ENCODE assay signal across 9 cellular contexts in the genomic region with DNA sequence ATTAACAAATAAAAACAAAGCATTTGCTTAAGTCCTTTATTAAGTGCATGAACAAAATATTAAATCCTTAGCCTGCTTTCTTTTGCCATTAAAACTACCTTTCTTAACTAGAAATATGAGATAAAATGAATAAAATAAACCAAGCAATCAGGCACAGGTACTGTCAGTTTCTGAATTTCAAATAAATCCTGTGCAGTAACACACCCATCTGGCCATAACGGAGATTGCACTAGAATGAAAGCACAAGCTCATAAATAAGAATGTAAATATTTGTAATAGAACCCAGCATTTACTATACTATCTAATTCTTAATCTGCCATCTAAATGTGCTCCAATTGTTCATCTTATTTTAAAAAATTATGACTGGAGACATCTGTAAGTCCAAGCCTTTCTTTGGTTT. TPM values are rescaled to one million over a fixed set of nuclear protein-coding genes. Genes with fewer than 3 reads are reported as not detected.
DNase-seq lines count a peak whose midpoint lies in the region; ATAC-seq and TF ChIP-seq lines count a peak whose summit lies in the region.
"Had no signal": no experiment of that assay in that cellular context is flagged by ENCODE, and none has a peak within 500 bp of the region (broad histone marks: within the 10 kb centered on the region; RNA-seq: fewer than 3 reads in every experiment).

No MANE protein-coding gene starts in this region.

- H3K4me1 Mint-ChIP-seq in natural killer cell: peaks cover 11 to 12% of the 10 kb centered on the region in 2 donors
- H3K4me1 Mint-ChIP-seq in natural killer cell treated with Interleukin-12 subunit alpha and Interleukin-12 subunit beta and Interleukin-15 and Interleukin-18, amount 100 ng/mL, for 72 hours (ENCODE audit: low read depth in 2 of 2): peaks cover 11 to 12% of the 10 kb centered on the region in 2 donors

- no peaks in the 10 kb centered on the region for H3K27me3 Mint-ChIP-seq in natural killer cell (ENCODE audit: low read depth in 2 of 2)
- H3K27me3 Mint-ChIP-seq in natural killer cell treated with Interleukin-12 subunit alpha and Interleukin-12 subunit beta and Interleukin-15 and Interleukin-18, amount 100 ng/mL, for 72 hours: no peaks in the 10 kb centered on the region

- DNase-seq in natural killer cell (no peak), NCI-H69 (lab: John Stamatoyannopoulos, UW) (peak; percentile 31), epithelial cell of prostate (ENCODE audit: low read depth, low spot score) (no peak), A172 (ENCODE audit: low spot score) (no peak), sciatic nerve (ENCODE audit: low spot score) (no peak)
- no peak for DNase-seq in natural killer cell treated with Interleukin-12 subunit alpha and Interleukin-12 subunit beta and Interleukin-15 and Interleukin-18, amount 100 ng/mL, for 72 hours (ENCODE audit: low spot score)
- DNase-seq in stimulated activated CD4-positive, alpha-beta T cell treated with anti-CD3 and anti-CD28 coated beads, Interleukin-1b, Interleukin-23, amount 100 ng/mL, for 48 hours: no peak
- DNase-seq: activated CD4-positive, alpha-beta T cell treated with anti-CD3 and anti-CD28 coated beads for 48 hours had no signal

- intact Hi-C loops in natural killer cell (cut with micrococcal nuclease): loop anchor here (1.0 kb wide), 1 partner anchor 22 kb away; no protein-coding TSS in a partner anchor
- intact Hi-C loops in sciatic nerve (cut with DNase I): no loop called here

- no peak overlapping the region for H3K27ac Mint-ChIP-seq in natural killer cell
- H3K27ac Mint-ChIP-seq in natural killer cell treated with Interleukin-12 subunit alpha and Interleukin-12 subunit beta and Interleukin-15 and Interleukin-18, amount 100 ng/mL, for 72 hours: no peak overlapping the region

- H3K4me3 Mint-ChIP-seq in natural killer cell: no peak overlapping the region
- no peak overlapping the region for H3K4me3 Mint-ChIP-seq in natural killer cell treated with Interleukin-12 subunit alpha and Interleukin-12 subunit beta and Interleukin-15 and Interleukin-18, amount 100 ng/mL, for 72 hours

- ATAC-seq in natural killer cell (peak in 1 of 3 donors; percentile 30), sciatic nerve (no peak), HG03139 (IDR thresholded peaks at IDR 0.05; ENCODE audit: unreplicated experiment) (no peak)
- ATAC-seq in natural killer cell treated with Interleukin-12 subunit alpha and Interleukin-12 subunit beta and Interleukin-15 and Interleukin-18, amount 100 ng/mL, for 72 hours: no peak

- no peaks in the 10 kb centered on the region for H3K36me3 Mint-ChIP-seq in natural killer cell
- no peaks in the 10 kb centered on the region for H3K36me3 Mint-ChIP-seq in natural killer cell treated with Interleukin-12 subunit alpha and Interleukin-12 subunit beta and Interleukin-15 and Interleukin-18, amount 100 ng/mL, for 72 hours

- peak; percentile 57 for TF ChIP-seq CTCF in natural killer cell (IDR thresholded peaks at IDR 0.05)

- peak overlapping the region; percentile 25 for H3K27ac ChIP-seq in epithelial cell of prostate

- no peaks in the 10 kb centered on the region for H3K9me3 Mint-ChIP-seq in natural killer cell
- no peaks in the 10 kb centered on the region for H3K9me3 Mint-ChIP-seq in natural killer cell treated with Interleukin-12 subunit alpha and Interleukin-12 subunit beta and Interleukin-15 and Interleukin-18, amount 100 ng/mL, for 72 hours

RNA-seq across cellular contexts. Expression of gene PRKRA, which starts 31.9 kb away (rescaled TPM):
- total RNA-seq in natural killer cell (10 to 100 TPM; 42.1 to 48.3 (median 44.0) TPM), sciatic nerve (45.4 TPM)
- total RNA-seq in natural killer cell treated with Interleukin-12 subunit alpha and Interleukin-12 subunit beta and Interleukin-15 and Interleukin-18, amount 100 ng/mL, for 72 hours: 10 to 100 TPM; 24.7 to 44.1 TPM
- total RNA-seq in A172 (2014; rRNA removed; shearing (Covaris generic)): 52.5 and 71.6 TPM in 2 replicates

RNA-seq across cellular contexts. Expression of gene PJVK, which starts 32.1 kb away (rescaled TPM):
- total RNA-seq in natural killer cell (1 to 10 TPM; 1.3 to 2.7 (median 2.5) TPM), sciatic nerve (7.2 TPM)
- total RNA-seq in natural killer cell treated with Interleukin-12 subunit alpha and Interleukin-12 subunit beta and Interleukin-15 and Interleukin-18, amount 100 ng/mL, for 72 hours: 1 to 10 TPM; 1.5 to 2.8 TPM
- total RNA-seq in A172 (2014; rRNA removed; shearing (Covaris generic)): 0.31 and 0.55 TPM in 2 replicates

RNA-seq across cellular contexts. Expression of gene FKBP7, which starts 59.3 kb away (rescaled TPM):
- total RNA-seq in natural killer cell (1 to 10 TPM; 1.1 to 1.3 (median 1.1) TPM), sciatic nerve (25.3 TPM)
- 1 to 10 TPM; 2.1 TPM for total RNA-seq in natural killer cell treated with Interleukin-12 subunit alpha and Interleukin-12 subunit beta and Interleukin-15 and Interleukin-18, amount 100 ng/mL, for 72 hours
- 3.6 and 10.5 TPM in 2 replicates for total RNA-seq in A172 (2014; rRNA removed; shearing (Covaris generic))
